Comparison of ENCODE assay signal across 6 cellular contexts in the genomic region with DNA sequence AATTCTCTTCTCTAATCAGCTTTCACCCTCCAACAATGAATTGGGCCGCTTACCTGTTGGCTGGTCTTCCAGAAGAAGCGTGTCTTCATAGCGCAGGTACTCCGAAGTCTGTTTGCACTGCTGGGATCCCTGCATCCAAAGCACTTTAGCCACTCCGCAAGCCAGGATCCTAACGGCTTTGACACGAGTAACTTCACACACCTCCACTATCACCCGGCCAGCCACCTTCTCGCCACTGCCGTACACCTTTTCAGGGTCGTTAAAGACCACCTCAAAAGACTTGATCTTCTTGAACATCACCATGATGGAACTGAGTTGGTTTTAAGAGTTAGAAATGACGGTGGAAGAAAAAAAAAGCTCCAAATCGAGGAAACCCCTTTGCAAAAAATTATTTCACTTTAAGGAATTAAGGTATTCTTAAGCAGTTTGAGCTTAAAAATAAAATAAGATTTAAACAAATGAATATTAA. TPM values are rescaled to one million over a fixed set of nuclear protein-coding genes. Genes with fewer than 3 reads are reported as not detected.
DNase-seq lines count a peak whose midpoint lies in the region; ATAC-seq, FAIRE-seq and TF ChIP-seq lines count a peak whose summit lies in the region.

No MANE protein-coding gene starts in this region.

- peaks cover 3% of the 10 kb centered on the region for H3K9me1 ChIP-seq in K562 (ENCODE audit: control insufficient read depth, insufficient read depth, low read length)

- no peaks in the 10 kb centered on the region for H3K9me3 ChIP-seq in Loucy (ENCODE audit: insufficient read depth, low read depth, low read length)
- H3K9me3 ChIP-seq in K562 (replicated peaks; ENCODE audit: control insufficient read depth, insufficient read depth, low read depth, low read length): no peaks in the 10 kb centered on the region
- H3K9me3 ChIP-seq in neuron (ENCODE audit: low read length): no peaks in the 10 kb centered on the region

- TF ChIP-seq EP300 in K562 (IDR thresholded peaks at IDR 0.05; ENCODE audit: low read length): no peak

- peaks cover 9% of the 10 kb centered on the region for H3K27me3 ChIP-seq in Loucy (ENCODE audit: insufficient read depth, low read length, poor library complexity, severe bottlenecking)
- no peaks in the 10 kb centered on the region for H3K27me3 ChIP-seq in K562 (ENCODE audit: control insufficient read depth in 2 of 2, insufficient read depth in 2 of 2, low read length in 2 of 2)
- H3K27me3 ChIP-seq in neuron (ENCODE audit: insufficient read depth, low read length): no peaks in the 10 kb centered on the region

- POLR2A ChIA-PET in K562 (lab: Yijun Ruan, JAX): interaction anchor here (0.7 to 14.0 kb wide), 13 partner anchors 11 to 89 kb away, joined by 3 to 320 read pairs (median 6); partner anchors contain the start of genes ANKRD34A, HJV, LIX1L and POLR3GL

- H4K20me1 ChIP-seq in Loucy (ENCODE audit: insufficient read depth, low read length, poor library complexity, severe bottlenecking) (peaks cover 43% of the 10 kb centered on the region), K562 (replicated peaks; ENCODE audit: control insufficient read depth, insufficient read depth, low read length) (peaks cover 44% of the 10 kb centered on the region)

- DNase-seq in K562 (ENCODE audit: extremely low read depth in 1 of 4, low spot score in 3 of 4): peak in 3 of 4 experiments; percentile 36 to 66 (median 39)
- no peak for DNase-seq in SIG-M5 (lab: John Stamatoyannopoulos, UW)

- TF ChIP-seq CTCF in Loucy (conservative IDR thresholded peaks at IDR 0.05; ENCODE audit: low read length) (no peak), K562 (IDR thresholded peaks at IDR 0.05 in 2 of 3, conservative IDR thresholded peaks at IDR 0.05 in 1 of 3; ENCODE audit: insufficient read depth in 2 of 3, low read depth in 1 of 3, low read length in 3 of 3) (no peak)

- H3K4me1 ChIP-seq in Loucy (ENCODE audit: insufficient read depth, low read length, poor library complexity, severe bottlenecking) (peaks cover 39% of the 10 kb centered on the region), K562 (replicated peaks in 1 of 2; ENCODE audit: control insufficient read depth in 2 of 2, insufficient read depth in 2 of 2, low read length in 2 of 2) (peaks cover 14 to 31% of the 10 kb centered on the region in 2 experiments; a peak in 3 of 5 replicates), neuron (ENCODE audit: insufficient read depth, low read length) (peaks cover 42% of the 10 kb centered on the region)

- H3K79me2 ChIP-seq in Loucy (ENCODE audit: insufficient read depth, low read length): peaks cover 51% of the 10 kb centered on the region
- H3K79me2 ChIP-seq in K562 (ENCODE audit: control insufficient read depth, insufficient read depth, low read length): peaks cover 71% of the 10 kb centered on the region

- TF ChIP-seq RAD21 in K562 (CRISPR knock-in tag; conservative IDR thresholded peaks at IDR 0.05 in 1 of 2, IDR thresholded peaks at IDR 0.05 in 1 of 2): no peak

- no peak for TF ChIP-seq POLR2A in K562 (conservative IDR thresholded peaks at IDR 0.05)

- no TSS peak for BruUV-seq in K562 (replicated peaks; lab: Mats Ljungman, UMichigan)

- FAIRE-seq in K562 (lab: Jason Lieb, UNC): no peak

- H3K4me2 ChIP-seq in Loucy (ENCODE audit: low read depth, low read length, poor library complexity, severe bottlenecking): peak overlapping the region; percentile 91
- H3K4me2 ChIP-seq in K562 (ENCODE audit: insufficient read depth, low read length): peak overlapping the region; percentile 97

- peaks cover 16% of the 10 kb centered on the region for H3F3A ChIP-seq in Loucy (ENCODE audit: low read depth)

- H3K9ac ChIP-seq in Loucy (ENCODE audit: low read depth, low read length, poor library complexity, severe bottlenecking) (peak overlapping the region; percentile 100), K562 (ENCODE audit: insufficient read depth in 1 of 2, low read depth in 2 of 2, low read length in 2 of 2) (peak overlapping the region; percentile 94 to 100)

- intact Hi-C loops in K562 (cut with micrococcal nuclease): loop anchor here (1.0 kb wide), 2 partner anchors 11 to 17 kb away; no protein-coding TSS in a partner anchor

- under 1% methylated on average over 13 of the region's 13 CpGs for WGBS in K562 (ENCODE audit: insufficient coverage, low coverage, missing lambda C conversion rate)

- in situ Hi-C loops in K562 (cut with MboI): no loop called here

- CTCF ChIA-PET in K562 (lab: Yijun Ruan, JAX; ENCODE audit: low intra/inter-chr PET ratio): interaction anchor here (1.4 kb wide), 1 partner anchor 12 kb away, joined by 4 read pairs; no protein-coding TSS in a partner anchor

- H3K36me3 ChIP-seq in Loucy (ENCODE audit: insufficient read depth, low read length) (peaks cover 29% of the 10 kb centered on the region; the same call in 1 of the 2 replicates), K562 (ENCODE audit: control insufficient read depth, insufficient read depth, low read length) (peaks cover 44% of the 10 kb centered on the region), neuron (ENCODE audit: insufficient read depth, low read length) (peaks cover 30% of the 10 kb centered on the region)

- no peaks in the 10 kb centered on the region for H3K9me2 ChIP-seq in Loucy (replicated peaks; ENCODE audit: low read depth, low read length)

- ATAC-seq in K562 (peak; percentile 16), HG02884 (IDR thresholded peaks at IDR 0.05; ENCODE audit: unreplicated experiment) (no peak), GM18909 (IDR thresholded peaks at IDR 0.05; ENCODE audit: poor library complexity, unreplicated experiment) (no peak)

- H3K27ac ChIP-seq in K562 (ENCODE audit: extremely low read depth, low read depth, low read length): peak overlapping the region; percentile 99

- H3K4me3 ChIP-seq in Loucy (ENCODE audit: low read length, poor library complexity, severe bottlenecking): peak overlapping the region; percentile 98
- peak overlapping the region; percentile 85 for H3K4me3 ChIP-seq in K562
- H3K4me3 ChIP-seq in neuron (ENCODE audit: low read length): peak overlapping the region; percentile 99

- H2AFZ ChIP-seq in Loucy (ENCODE audit: low read length) (no peak overlapping the region), K562 (ENCODE audit: low read depth, low read length) (no peak overlapping the region), neuron (ENCODE audit: low read depth, low read length) (no peak overlapping the region)

RNA-seq across cellular contexts. Expression of gene TXNIP, which starts 0.4 kb away (rescaled TPM):
- total RNA-seq in K562 (2011; cell fraction: chromatin; rRNA removed; ENCODE audit: low replicate concordance): 1,167 and 1,393 TPM in 2 replicates
- total RNA-seq in K562 (2011; cell fraction: nucleolus; rRNA removed): 716 and 782 TPM in 2 replicates
- total RNA-seq in K562 (2011; cell fraction: nucleoplasm; rRNA removed): 756 and 864 TPM in 2 replicates
- 202 and 226 TPM in 2 replicates for total RNA-seq in K562 (2014; rRNA removed)
- 278 and 307 TPM in 2 replicates for total RNA-seq in K562 (2014; rRNA removed; fragmentation: Illumina TruSeq; extraction: Trizol)
- 217 and 235 TPM in 2 replicates for total RNA-seq in K562 (2015; rRNA removed; fragmentation: Illumina TruSeq; extraction: Trizol)
- total RNA-seq in K562 (2021): 257 and 263 TPM in 2 replicates
- 499 and 553 TPM in 2 replicates for polyA plus RNA-seq in K562 (2011; rRNA removed)
- polyA plus RNA-seq in K562 (2011; cell fraction: cytosol; rRNA removed): 244 and 270 TPM in 2 replicates
- polyA plus RNA-seq in K562 (2011; cell fraction: nucleus; rRNA removed): 1,140 and 1,617 TPM in 2 replicates
- polyA plus RNA-seq in K562 (2012): 256 and 452 TPM in 2 replicates
- 253 and 295 TPM in 2 replicates for polyA plus RNA-seq in K562 (2014; fragmentation: Illumina TruSeq; extraction: Trizol)
- polyA plus RNA-seq in K562 (2014; fragmentation: Nextera tagmentation; extraction: Ambion mirVana): 100 to 1,000 TPM; 120 to 237 TPM
- 249 and 259 TPM in 2 replicates for polyA plus RNA-seq in K562 (2014; rRNA removed)
- polyA minus RNA-seq in K562 (2011; rRNA and poly(A)+ RNA removed): 595 and 605 TPM in 2 replicates
- 116 and 223 TPM in 2 replicates for polyA minus RNA-seq in K562 (2011; cell fraction: cytosol; rRNA and poly(A)+ RNA removed)
- polyA minus RNA-seq in K562 (2011; cell fraction: nucleus; rRNA and poly(A)+ RNA removed): 667 and 1,436 TPM in 2 replicates

RNA-seq across cellular contexts. Expression of gene HJV, which starts 25.5 kb away (rescaled TPM):
- 6.4 and 7.7 TPM in 2 replicates for total RNA-seq in K562 (2011; cell fraction: chromatin; rRNA removed; ENCODE audit: low replicate concordance)
- 5.4 and 7.8 TPM in 2 replicates for total RNA-seq in K562 (2011; cell fraction: nucleolus; rRNA removed)
- 6.4 and 6.9 TPM in 2 replicates for total RNA-seq in K562 (2011; cell fraction: nucleoplasm; rRNA removed)
- total RNA-seq in K562 (2014; rRNA removed) (1.1 and 2.5 TPM in 2 replicates), K562 (2014; rRNA removed; fragmentation: Illumina TruSeq; extraction: Trizol) (2.1 and 3.3 TPM in 2 replicates), K562 (2015; rRNA removed; fragmentation: Illumina TruSeq; extraction: Trizol) (1.9 and 2.9 TPM in 2 replicates), K562 (2021) (2.1 and 2.9 TPM in 2 replicates)
- polyA plus RNA-seq in K562 (2011; rRNA removed) (3.2 and 6.6 TPM in 2 replicates), K562 (2014; fragmentation: Illumina TruSeq; extraction: Trizol) (2.7 and 3.0 TPM in 2 replicates), K562 (2014; fragmentation: Nextera tagmentation; extraction: Ambion mirVana) (1 to 10 TPM; 1.0 to 1.3 TPM), K562 (2014; rRNA removed) (2.4 and 5.5 TPM in 2 replicates)
- 3.0 and 4.6 TPM in 2 replicates for polyA plus RNA-seq in K562 (2011; cell fraction: cytosol; rRNA removed)
- polyA plus RNA-seq in K562 (2011; cell fraction: nucleus; rRNA removed): 3.7 and 5.5 TPM in 2 replicates
- 2.9 and 4.8 TPM in 2 replicates for polyA plus RNA-seq in K562 (2012)
- 4.3 and 4.5 TPM in 2 replicates for polyA minus RNA-seq in K562 (2011; rRNA and poly(A)+ RNA removed)
- polyA minus RNA-seq in K562 (2011; cell fraction: cytosol; rRNA and poly(A)+ RNA removed): 0.73 and 2.8 TPM in 2 replicates
- polyA minus RNA-seq in K562 (2011; cell fraction: nucleus; rRNA and poly(A)+ RNA removed): 2.3 and 2.7 TPM in 2 replicates

RNA-seq across cellular contexts. Expression of gene POLR3GL, which starts 31.5 kb away (rescaled TPM):
- total RNA-seq in K562 (2011; cell fraction: chromatin; rRNA removed; ENCODE audit: low replicate concordance): 13.4 and 16.3 TPM in 2 replicates
- 10.0 TPM in 2 replicates for total RNA-seq in K562 (2011; cell fraction: nucleolus; rRNA removed)
- 9.5 and 10.3 TPM in 2 replicates for total RNA-seq in K562 (2011; cell fraction: nucleoplasm; rRNA removed)
- 28.5 and 29.6 TPM in 2 replicates for total RNA-seq in K562 (2014; rRNA removed)
- total RNA-seq in K562 (2014; rRNA removed; fragmentation: Illumina TruSeq; extraction: Trizol): 38.6 and 48.4 TPM in 2 replicates
- total RNA-seq in K562 (2015; rRNA removed; fragmentation: Illumina TruSeq; extraction: Trizol): 35.2 and 38.2 TPM in 2 replicates
- total RNA-seq in K562 (2021): 17.3 and 21.1 TPM in 2 replicates
- polyA plus RNA-seq in K562 (2011; rRNA removed): 31.0 and 39.4 TPM in 2 replicates
- 20.4 and 22.2 TPM in 2 replicates for polyA plus RNA-seq in K562 (2011; cell fraction: cytosol; rRNA removed)
- polyA plus RNA-seq in K562 (2011; cell fraction: nucleus; rRNA removed): 18.8 and 22.7 TPM in 2 replicates
- 37.6 and 38.4 TPM in 2 replicates for polyA plus RNA-seq in K562 (2012)
- polyA plus RNA-seq in K562 (2014; fragmentation: Illumina TruSeq; extraction: Trizol): 47.6 and 47.9 TPM in 2 replicates
- 10 to 100 TPM; 14.6 to 21.7 TPM for polyA plus RNA-seq in K562 (2014; fragmentation: Nextera tagmentation; extraction: Ambion mirVana)
- 36.1 and 48.4 TPM in 2 replicates for polyA plus RNA-seq in K562 (2014; rRNA removed)
- 13.5 and 15.8 TPM in 2 replicates for polyA minus RNA-seq in K562 (2011; rRNA and poly(A)+ RNA removed)
- polyA minus RNA-seq in K562 (2011; cell fraction: cytosol; rRNA and poly(A)+ RNA removed): 8.9 and 9.3 TPM in 2 replicates
- 7.8 and 13.4 TPM in 2 replicates for polyA minus RNA-seq in K562 (2011; cell fraction: nucleus; rRNA and poly(A)+ RNA removed)

RNA-seq across cellular contexts. Expression of gene ANKRD34A, which starts 31.6 kb away (rescaled TPM):
- 1.7 and 2.2 TPM in 2 replicates for total RNA-seq in K562 (2011; cell fraction: chromatin; rRNA removed; ENCODE audit: low replicate concordance)
- 2.3 and 3.2 TPM in 2 replicates for total RNA-seq in K562 (2011; cell fraction: nucleolus; rRNA removed)
- 2.1 and 2.3 TPM in 2 replicates for total RNA-seq in K562 (2011; cell fraction: nucleoplasm; rRNA removed)
- total RNA-seq in K562 (2014; rRNA removed) (0.41 and 0.86 TPM in 2 replicates), K562 (2014; rRNA removed; fragmentation: Illumina TruSeq; extraction: Trizol) (0.18 and 0.38 TPM in 2 replicates), K562 (2015; rRNA removed; fragmentation: Illumina TruSeq; extraction: Trizol) (0.43 and 0.45 TPM in 2 replicates), K562 (2021) (0.89 and 1.6 TPM in 2 replicates)
- polyA plus RNA-seq in K562 (2011; rRNA removed) (0.81 and 1.0 TPM in 2 replicates), K562 (2014; fragmentation: Illumina TruSeq; extraction: Trizol) (0.80 and 0.91 TPM in 2 replicates), K562 (2014; fragmentation: Nextera tagmentation; extraction: Ambion mirVana) (under 1 TPM; 0.06 to 0.07 TPM), K562 (2014; rRNA removed) (0.64 and 0.81 TPM in 2 replicates)
- 0.80 and 1.2 TPM in 2 replicates for polyA plus RNA-seq in K562 (2011; cell fraction: cytosol; rRNA removed)
- 3.0 and 4.9 TPM in 2 replicates for polyA plus RNA-seq in K562 (2011; cell fraction: nucleus; rRNA removed)
- 0.68 and 1.0 TPM in 2 replicates for polyA plus RNA-seq in K562 (2012)
- 0.49 and 0.72 TPM in 2 replicates for polyA minus RNA-seq in K562 (2011; rRNA and poly(A)+ RNA removed)
- 0.38 and 1.2 TPM in 2 replicates for polyA minus RNA-seq in K562 (2011; cell fraction: cytosol; rRNA and poly(A)+ RNA removed)
- 1.9 and 2.0 TPM in 2 replicates for polyA minus RNA-seq in K562 (2011; cell fraction: nucleus; rRNA and poly(A)+ RNA removed)

RNA-seq across cellular contexts. Expression of gene LIX1L, which starts 38.2 kb away (rescaled TPM):
- total RNA-seq in K562 (2011; cell fraction: chromatin; rRNA removed; ENCODE audit: low replicate concordance): 5.2 and 6.2 TPM in 2 replicates
- 4.7 and 4.8 TPM in 2 replicates for total RNA-seq in K562 (2011; cell fraction: nucleolus; rRNA removed)
- 8.9 and 14.7 TPM in 2 replicates for total RNA-seq in K562 (2011; cell fraction: nucleoplasm; rRNA removed)
- 7.4 and 10.7 TPM in 2 replicates for total RNA-seq in K562 (2014; rRNA removed)
- total RNA-seq in K562 (2014; rRNA removed; fragmentation: Illumina TruSeq; extraction: Trizol): 10.0 and 11.0 TPM in 2 replicates
- 11.7 and 12.9 TPM in 2 replicates for total RNA-seq in K562 (2015; rRNA removed; fragmentation: Illumina TruSeq; extraction: Trizol)
- total RNA-seq in K562 (2021): 15.7 and 16.4 TPM in 2 replicates
- 20.6 and 26.5 TPM in 2 replicates for polyA plus RNA-seq in K562 (2011; rRNA removed)
- polyA plus RNA-seq in K562 (2011; cell fraction: cytosol; rRNA removed): 23.9 and 30.3 TPM in 2 replicates
- 5.3 and 5.5 TPM in 2 replicates for polyA plus RNA-seq in K562 (2011; cell fraction: nucleus; rRNA removed)
- polyA plus RNA-seq in K562 (2012): 4.7 and 8.4 TPM in 2 replicates
- 10.5 and 12.5 TPM in 2 replicates for polyA plus RNA-seq in K562 (2014; fragmentation: Illumina TruSeq; extraction: Trizol)
- 1 to 10 TPM; 4.6 to 9.2 TPM for polyA plus RNA-seq in K562 (2014; fragmentation: Nextera tagmentation; extraction: Ambion mirVana)
- 13.5 and 16.1 TPM in 2 replicates for polyA plus RNA-seq in K562 (2014; rRNA removed)
- 17.0 and 21.0 TPM in 2 replicates for polyA minus RNA-seq in K562 (2011; rRNA and poly(A)+ RNA removed)
- 11.1 and 12.0 TPM in 2 replicates for polyA minus RNA-seq in K562 (2011; cell fraction: cytosol; rRNA and poly(A)+ RNA removed)
- polyA minus RNA-seq in K562 (2011; cell fraction: nucleus; rRNA and poly(A)+ RNA removed): 1.8 and 3.0 TPM in 2 replicates
